ENCODE assay signal across 8 cellular contexts in the genomic region with DNA sequence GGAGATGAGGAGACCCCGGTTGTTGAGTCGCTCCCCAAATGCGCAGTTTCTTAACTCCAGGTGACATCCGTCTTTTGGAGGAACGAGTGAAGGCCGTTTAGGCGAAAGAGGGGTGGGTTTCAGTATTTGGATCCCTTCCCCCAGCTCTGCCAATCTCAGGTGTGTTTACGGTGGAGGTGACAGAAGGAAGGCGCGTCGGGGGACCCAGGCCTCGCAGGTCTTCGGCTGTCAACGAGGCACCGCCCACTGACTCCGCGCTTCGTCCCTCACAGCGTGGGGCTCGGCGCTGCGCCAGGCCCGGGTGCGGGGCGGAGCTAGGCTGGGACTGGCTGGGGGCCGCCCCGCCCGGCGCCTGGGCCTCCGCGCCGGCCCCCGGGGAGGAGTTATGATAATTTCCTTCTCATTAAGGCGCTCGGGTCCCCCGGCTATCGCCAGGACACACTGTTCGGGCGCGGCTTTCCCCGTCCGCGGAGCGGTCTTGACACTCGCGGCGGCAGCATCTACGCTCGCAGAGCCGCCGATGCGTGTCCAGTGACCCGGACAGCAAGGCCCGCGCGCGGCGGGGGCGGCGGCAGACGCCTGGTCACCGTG. TPM values are rescaled to one million over a fixed set of nuclear protein-coding genes. Genes with fewer than 3 reads are reported as not detected.
A peak's percentile ranks its signal among the peaks of the same experiment; 100 is the strongest.
DNase-seq lines count a peak whose midpoint lies in the region; ATAC-seq, FAIRE-seq and TF ChIP-seq lines count a peak whose summit lies in the region.

A gene (plus strand): TSS at position 434 of the 591 bp plus-strand sequence. CDS start 239 bp downstream, outside the sequence.

- no peak within 1 kb of the TSS for H2BK120ac ChIP-seq in neuronal stem cell (ENCODE audit: low read depth, low read length)

- H3K4me2 ChIP-seq in neuronal stem cell (ENCODE audit: insufficient read depth, low read length, poor library complexity, severe bottlenecking): peak within 1 kb of the TSS; percentile 86

- peak; percentile 95 to 97 for DNase-seq in Caco-2
- DNase-seq in HTR-8/SVneo (ENCODE audit: insufficient read length, low spot score): peak; percentile 98
- peak; percentile 75 for DNase-seq in WTC11 (ENCODE audit: low spot score)
- DNase-seq in fibroblast of mammary gland (ENCODE audit: low read depth): peak; percentile 25
- peak; percentile 61 for DNase-seq in neuronal stem cell (ENCODE audit: low spot score)
- no peak for DNase-seq in medulla oblongata (ENCODE audit: extremely low spot score)

- H2AFZ ChIP-seq in neuronal stem cell (ENCODE audit: low read length): peak within 1 kb of the TSS; percentile 68

- H2BK5ac ChIP-seq in neuronal stem cell (ENCODE audit: low read length): no peak within 1 kb of the TSS

- BruUV-seq in Caco-2 (replicated peaks; lab: Mats Ljungman, UMichigan): no TSS peak

- H2AK5ac ChIP-seq in neuronal stem cell (ENCODE audit: low read depth, low read length): peak within 1 kb of the TSS; percentile 30

- H3K4me1 Mint-ChIP-seq in Caco-2 (ENCODE audit: low read depth, unreplicated experiment) (peaks cover 13% of the 10 kb centered on the region), WTC11 (peaks cover 46% of the 10 kb centered on the region)

- no peaks in the 10 kb centered on the region for H3K79me1 ChIP-seq in neuronal stem cell (ENCODE audit: low read depth, low read length)

- H3K4me3 Mint-ChIP-seq in Caco-2 (ENCODE audit: unreplicated experiment) (peak within 1 kb of the TSS; percentile 79), WTC11 (peak within 1 kb of the TSS; percentile 83)

- WGBS in neuronal stem cell (ENCODE audit: extremely low coverage in 2 of 2, insufficient read length in 2 of 2, insufficient replicate concordance in 1 of 2), 2 donors: no CpG with 5 or more reads among the region's 62 CpGs

- no peak within 1 kb of the TSS for H4K8ac ChIP-seq in neuronal stem cell (ENCODE audit: low read depth, low read length)

- peak within 1 kb of the TSS; percentile 17 for H2BK12ac ChIP-seq in neuronal stem cell (ENCODE audit: low read length)

- H3K27me3 Mint-ChIP-seq in Caco-2 (ENCODE audit: insufficient read depth, unreplicated experiment) (no peaks in the 10 kb centered on the region), WTC11 (ENCODE audit: low read depth) (peaks cover 74% of the 10 kb centered on the region)

- peaks cover 49% of the 10 kb centered on the region for H3K36me3 Mint-ChIP-seq in Caco-2 (ENCODE audit: insufficient read depth, unreplicated experiment)
- peaks cover 19% of the 10 kb centered on the region for H3K36me3 Mint-ChIP-seq in WTC11

- peak within 1 kb of the TSS; percentile 72 for H3K9ac ChIP-seq in neuronal stem cell (ENCODE audit: low read depth, low read length, poor library complexity)

- ATAC-seq in WTC11 (peak; percentile 21), GM18873 (IDR thresholded peaks at IDR 0.05; ENCODE audit: low FRiP score, unreplicated experiment) (no peak)
- ATAC-seq in activated CD4-positive, CD25-positive, alpha-beta regulatory T cell treated with anti-CD3 and anti-CD28 coated beads, Interleukin-2, amount 50 U/mL, for 24 hours: no peak

- peak within 1 kb of the TSS; percentile 38 for H3K23ac ChIP-seq in neuronal stem cell (ENCODE audit: low read depth, low read length, poor library complexity)

- H3K36me3 ChIP-seq in Caco-2 (ENCODE audit: control insufficient read depth, insufficient read depth, low read length): no peaks in the 10 kb centered on the region
- H3K36me3 ChIP-seq in neuronal stem cell (replicated peaks in 1 of 2; ENCODE audit: control insufficient read depth in 2 of 2, insufficient read depth in 2 of 2, low read length in 2 of 2): no peaks in the 10 kb centered on the region

- H3K27me3 ChIP-seq in Caco-2 (replicated peaks; ENCODE audit: control insufficient read depth, insufficient read depth, low read length) (no peaks in the 10 kb centered on the region), neuronal stem cell (ENCODE audit: control insufficient read depth in 3 of 3, insufficient read depth in 3 of 3, low read depth in 1 of 3, low read length in 3 of 3) (peaks cover 66 to 99% (median 93%) of the 10 kb centered on the region in 3 experiments)

- H3K9me3 ChIP-seq in Caco-2 (no peaks in the 10 kb centered on the region), neuronal stem cell (replicated peaks in 1 of 2; ENCODE audit: control insufficient read depth in 2 of 2, insufficient read depth in 1 of 2, low read depth in 1 of 2, low read length in 2 of 2) (no peaks in the 10 kb centered on the region)

- TF ChIP-seq CTCF in Caco-2 (IDR thresholded peaks at IDR 0.05; ENCODE audit: insufficient read depth in 1 of 2, low read depth in 1 of 2, low read length in 1 of 2, severe bottlenecking in 1 of 2, unreplicated experiment in 1 of 2) (no peak), WTC11 (IDR thresholded peaks at IDR 0.05) (no peak), fibroblast of mammary gland (conservative IDR thresholded peaks at IDR 0.05; ENCODE audit: control insufficient read depth, insufficient read depth, low read depth, low read length) (no peak)

- H4K91ac ChIP-seq in neuronal stem cell (ENCODE audit: low read depth, low read length, poor library complexity): no peak within 1 kb of the TSS

- no peak within 1 kb of the TSS for H3K27ac ChIP-seq in neuronal stem cell (replicated peaks; ENCODE audit: low read length)

- intact Hi-C loops in Caco-2 (cut with micrococcal nuclease; ENCODE audit: unreplicated experiment): loop anchor here (1.0 to 5.0 kb wide), 7 partner anchors 23 to 432 kb away; a partner anchor contains a TSS

- H3K9me3 Mint-ChIP-seq in Caco-2 (ENCODE audit: unreplicated experiment) (no peaks in the 10 kb centered on the region), WTC11 (no peaks in the 10 kb centered on the region)

- H3K4ac ChIP-seq in neuronal stem cell (ENCODE audit: low read length): no peak within 1 kb of the TSS

- CTCF ChIA-PET in Caco-2 (lab: Charles Lee) (interaction anchor here (0.5 to 3.3 kb wide), 12 partner anchors 9 to 755 kb away, joined by 3 to 23 read pairs (median 7); no protein-coding TSS in a partner anchor), WTC11 (lab: Charles Lee) (interaction anchor here (1.0 to 4.0 kb wide), 12 partner anchors 61 to 367 kb away, joined by 3 to 46 read pairs (median 8); no protein-coding TSS in a partner anchor)

- FAIRE-seq in HTR-8/SVneo (lab: Jason Lieb, UNC): peak; percentile 98

- POLR2A ChIA-PET in Caco-2 (lab: Charles Lee): interaction anchor here (0.6 to 2.9 kb wide), 6 partner anchors 23 to 238 kb away, joined by 3 to 26 read pairs (median 4); a partner anchor contains a TSS
- POLR2A ChIA-PET in WTC11 (lab: Charles Lee): no interaction called here

- H3K18ac ChIP-seq in neuronal stem cell (ENCODE audit: low read length): peak within 1 kb of the TSS; percentile 78

- H3K27ac Mint-ChIP-seq in Caco-2 (ENCODE audit: unreplicated experiment) (peak within 1 kb of the TSS; percentile 64), WTC11 (no peak within 1 kb of the TSS)

- H3K4me3 ChIP-seq in Caco-2 (ENCODE audit: low read depth, low read length): peak within 1 kb of the TSS; percentile 75
- H3K4me3 ChIP-seq in fibroblast of mammary gland (ENCODE audit: control insufficient read depth, low read depth, low read length): peak within 1 kb of the TSS; percentile 47
- H3K4me3 ChIP-seq in neuronal stem cell (ENCODE audit: low read length in 2 of 2): peak within 1 kb of the TSS in 1 of 2 donors; percentile 73

- H2BK15ac ChIP-seq in neuronal stem cell (ENCODE audit: low read length): peak within 1 kb of the TSS; percentile 75

- H3K14ac ChIP-seq in neuronal stem cell (ENCODE audit: low read length): no peak within 1 kb of the TSS

- H3K4me1 ChIP-seq in Caco-2: peaks cover 11% of the 10 kb centered on the region; the same call in 1 of the 2 replicates
- H3K4me1 ChIP-seq in neuronal stem cell (ENCODE audit: control insufficient read depth in 2 of 2, insufficient read depth in 1 of 2, low read depth in 1 of 2, low read length in 2 of 2): peaks cover 0 to 21% of the 10 kb centered on the region in 2 donors

TF ChIP-seq in WTC11, 78 proteins besides CTCF, POLR2A, EP300 and RAD21:
- TF ChIP-seq, protein P1, sequence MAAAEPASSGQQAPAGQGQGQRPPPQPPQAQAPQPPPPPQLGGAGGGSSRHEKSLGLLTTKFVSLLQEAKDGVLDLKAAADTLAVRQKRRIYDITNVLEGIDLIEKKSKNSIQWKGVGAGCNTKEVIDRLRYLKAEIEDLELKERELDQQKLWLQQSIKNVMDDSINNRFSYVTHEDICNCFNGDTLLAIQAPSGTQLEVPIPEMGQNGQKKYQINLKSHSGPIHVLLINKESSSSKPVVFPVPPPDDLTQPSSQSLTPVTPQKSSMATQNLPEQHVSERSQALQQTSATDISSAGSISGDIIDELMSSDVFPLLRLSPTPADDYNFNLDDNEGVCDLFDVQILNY (CRISPR knock-in tag; IDR thresholded peaks at IDR 0.05): 0 out of 2 replicates have a peak, but pooled peaks have one; percentile 11
- TF ChIP-seq FOXK1 (CRISPR knock-in tag; IDR thresholded peaks at IDR 0.05) (0 out of 2 replicates have a peak, but pooled peaks have one; percentile 59), NR3C1 (CRISPR knock-in tag; conservative IDR thresholded peaks at IDR 0.05; ENCODE audit: low read depth) (no peak)
TF ChIP-seq in WTC11: peak in this region for 2.

RNA-seq across cellular contexts. Expression of the gene that starts here (rescaled TPM):
- total RNA-seq in Caco-2 (2022) (25.3 and 27.9 TPM in 2 replicates), WTC11 (2021) (18.4 to 23.7 TPM (median 19.8 TPM) in 3 replicates)
- polyA plus RNA-seq in neuronal stem cell (2013, experiment 1 of 2): 0.07 TPM
- 0.08 TPM for polyA plus RNA-seq in neuronal stem cell (2013, experiment 2 of 2)
